In genomic region chr10:12707461-12708185, GRCh38 we compare ENCODE assay signal across 1 cellular context.
A peak's percentile ranks its signal among the peaks of the same experiment; 100 is the strongest.
TF ChIP-seq lines count a peak whose summit lies in the region.

No MANE protein-coding gene starts in this region.

TF ChIP-seq in SK-N-SH, 30 proteins besides CTCF, POLR2A, EP300 and RAD21 (continued from another document):
- TF ChIP-seq REST (IDR thresholded peaks at IDR 0.05; ENCODE audit: low read depth, low read length) (no peak), YY1 (IDR thresholded peaks at IDR 0.05; ENCODE audit: low read depth) (no peak), RFX5 (IDR thresholded peaks at IDR 0.05; ENCODE audit: low read length) (no peak), TEAD4 (IDR thresholded peaks at IDR 0.05; ENCODE audit: borderline replicate concordance, insufficient read depth) (peak; percentile 91), FOXJ3 (CRISPR knock-in tag; IDR thresholded peaks at IDR 0.05) (no peak), ELF1 (IDR thresholded peaks at IDR 0.05) (no peak), NRF1 (IDR thresholded peaks at IDR 0.05; ENCODE audit: low read depth, low read length) (no peak), MXI1 (IDR thresholded peaks at IDR 0.05; ENCODE audit: low read depth, low read length) (peak; percentile 20; the same call in 1 of the 2 replicates)
- TF ChIP-seq, protein P1, sequence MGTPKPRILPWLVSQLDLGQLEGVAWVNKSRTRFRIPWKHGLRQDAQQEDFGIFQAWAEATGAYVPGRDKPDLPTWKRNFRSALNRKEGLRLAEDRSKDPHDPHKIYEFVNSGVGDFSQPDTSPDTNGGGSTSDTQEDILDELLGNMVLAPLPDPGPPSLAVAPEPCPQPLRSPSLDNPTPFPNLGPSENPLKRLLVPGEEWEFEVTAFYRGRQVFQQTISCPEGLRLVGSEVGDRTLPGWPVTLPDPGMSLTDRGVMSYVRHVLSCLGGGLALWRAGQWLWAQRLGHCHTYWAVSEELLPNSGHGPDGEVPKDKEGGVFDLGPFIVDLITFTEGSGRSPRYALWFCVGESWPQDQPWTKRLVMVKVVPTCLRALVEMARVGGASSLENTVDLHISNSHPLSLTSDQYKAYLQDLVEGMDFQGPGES (IDR thresholded peaks at IDR 0.05; ENCODE audit: low read depth, low read length) = no peak
TF ChIP-seq in SK-N-SH: peak in this region for 14.
